15 cellular contexts compared by ENCODE assay signal in the genomic region with DNA sequence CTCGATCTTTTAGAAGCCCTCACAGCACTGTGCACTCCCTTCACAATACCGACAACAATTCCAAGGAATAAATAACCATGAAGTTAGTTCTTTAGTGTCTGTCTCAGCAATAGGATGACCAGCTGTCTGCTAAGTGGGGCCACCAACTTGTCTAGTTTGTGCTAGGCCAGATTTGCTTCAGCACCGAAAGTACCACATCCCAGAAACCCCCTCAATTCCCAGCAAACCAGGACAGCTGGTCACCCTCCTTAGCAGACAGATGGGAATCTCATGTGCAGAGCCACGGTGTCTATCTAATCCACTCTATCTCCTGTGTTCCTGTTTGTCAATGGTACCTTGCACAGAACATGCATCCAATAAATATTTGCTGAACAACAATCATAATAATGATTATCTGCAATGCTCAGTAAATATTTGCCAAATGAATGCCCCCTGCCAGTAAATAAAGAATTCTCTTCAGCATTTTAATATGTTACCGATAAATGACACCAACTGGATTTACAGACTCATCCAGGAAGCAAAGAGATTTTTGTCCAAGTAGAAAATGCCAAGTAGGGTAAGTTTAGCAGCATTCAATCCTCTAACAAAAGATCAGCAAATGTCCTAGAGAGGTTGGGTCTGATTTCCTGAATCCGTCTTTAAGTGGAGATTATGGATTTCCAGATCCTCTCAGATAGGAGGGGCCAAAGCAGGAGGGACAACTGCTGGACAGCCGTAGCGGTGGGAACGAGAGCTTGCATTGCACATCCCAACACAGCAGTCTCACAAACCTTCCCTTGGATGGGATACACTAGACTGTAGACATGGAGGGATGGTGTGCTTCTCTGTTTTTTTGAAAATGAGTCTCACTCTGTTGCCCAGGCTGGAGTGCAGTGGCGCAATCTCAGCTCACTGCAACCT.
"Had no signal": no experiment of that assay in that cellular context is flagged by ENCODE, and none has a peak within 500 bp of the region (broad histone marks: within the 10 kb centered on the region; RNA-seq: fewer than 3 reads in every experiment).

No MANE protein-coding gene starts in this region.

- H3K36me3 ChIP-seq: cardiac muscle cell, pancreas, tibial artery had no signal

- H3K4me1 Mint-ChIP-seq: activated CD4-positive, alpha-beta T cell treated with anti-CD3 and anti-CD28 coated beads for 36 hours; stimulated activated effector memory CD8-positive, alpha-beta T cell treated with anti-CD3 and anti-CD28 coated beads, Interleukin-12 subunit alpha, Interleukin-12 subunit beta, amount 100 ng/mL, for 72 hours had no signal

- H3K9me3 Mint-ChIP-seq: activated naive CD8-positive, alpha-beta T cell treated with anti-CD3 and anti-CD28 coated beads, Interleukin-2, amount 50 U/mL, for 24 hours; activated T-helper 1 cell treated with anti-CD3 and anti-CD28 coated beads, Interleukin-12 subunit alpha, Interleukin-12 subunit beta, Interleukin-2, Interleukin-4 antibody, amounts not matched to agents 30 ng/mL and 10 ng/mL and 1 ng/mL, durations not matched to agents 14 hours and 24 hours and 36 hours; stimulated activated effector memory CD8-positive, alpha-beta T cell treated with anti-CD3 and anti-CD28 coated beads, Interleukin-12 subunit alpha, Interleukin-12 subunit beta, amount 100 ng/mL, for 72 hours had no signal

- H3K4me3 ChIP-seq: cardiac muscle cell, pancreas, tibial artery had no signal

- H3K4me1 ChIP-seq: pancreas, tibial artery had no signal

- H3K9me3 ChIP-seq: pancreas, tibial artery had no signal

- H3K27me3 ChIP-seq: cardiac muscle cell, pancreas, tibial artery had no signal

- H3K4me3 Mint-ChIP-seq: activated CD4-positive, alpha-beta T cell treated with anti-CD3 and anti-CD28 coated beads for 36 hours; activated CD8-positive, alpha-beta T cell treated with anti-CD3 and anti-CD28 coated beads, Interleukin-2, amount 10 ng/mL, durations not matched to agents 7 days and 5 days; activated naive CD8-positive, alpha-beta T cell treated with anti-CD3 and anti-CD28 coated beads, Interleukin-2, amount 50 U/mL, for 24 hours; activated T-helper 1 cell treated with anti-CD3 and anti-CD28 coated beads, Interleukin-12 subunit alpha, Interleukin-12 subunit beta, Interleukin-2, Interleukin-4 antibody, amounts not matched to agents 30 ng/mL and 10 ng/mL and 1 ng/mL, durations not matched to agents 14 hours and 24 hours and 36 hours; stimulated activated effector memory CD8-positive, alpha-beta T cell treated with anti-CD3 and anti-CD28 coated beads, Interleukin-12 subunit alpha, Interleukin-12 subunit beta, amount 100 ng/mL, for 72 hours had no signal

- H3K36me3 Mint-ChIP-seq: stimulated activated effector memory CD8-positive, alpha-beta T cell treated with anti-CD3 and anti-CD28 coated beads, Interleukin-12 subunit alpha, Interleukin-12 subunit beta, amount 100 ng/mL, for 72 hours had no signal

- FAIRE-seq: endometrium, pancreas had no signal

- DNase-seq: activated CD4-positive, alpha-beta T cell treated with anti-CD3 and anti-CD28 coated beads for 36 hours; activated CD8-positive, alpha-beta memory T cell treated with anti-CD3 and anti-CD28 coated beads, Interleukin-2, amount 50 U/mL, for 48 hours; activated CD8-positive, alpha-beta T cell treated with anti-CD3 and anti-CD28 coated beads, Interleukin-2, amount 10 ng/mL, durations not matched to agents 7 days and 5 days; activated naive CD4-positive, alpha-beta T cell; activated naive CD8-positive, alpha-beta T cell treated with anti-CD3 and anti-CD28 coated beads, Interleukin-2, amount 50 U/mL, for 24 hours; mammary epithelial cell; pancreas; retina; tibial artery had no signal

- H3K27ac Mint-ChIP-seq: activated CD4-positive, alpha-beta T cell treated with anti-CD3 and anti-CD28 coated beads for 36 hours; activated CD8-positive, alpha-beta T cell treated with anti-CD3 and anti-CD28 coated beads, Interleukin-2, amount 10 ng/mL, durations not matched to agents 7 days and 5 days; activated naive CD8-positive, alpha-beta T cell treated with anti-CD3 and anti-CD28 coated beads, Interleukin-2, amount 50 U/mL, for 24 hours; activated T-helper 1 cell treated with anti-CD3 and anti-CD28 coated beads, Interleukin-12 subunit alpha, Interleukin-12 subunit beta, Interleukin-2, Interleukin-4 antibody, amounts not matched to agents 30 ng/mL and 10 ng/mL and 1 ng/mL, durations not matched to agents 14 hours and 24 hours and 36 hours; stimulated activated effector memory CD8-positive, alpha-beta T cell treated with anti-CD3 and anti-CD28 coated beads, Interleukin-12 subunit alpha, Interleukin-12 subunit beta, amount 100 ng/mL, for 72 hours had no signal

- H3K27ac ChIP-seq: cardiac muscle cell, pancreas, tibial artery had no signal

- ATAC-seq: activated CD4-positive, alpha-beta T cell treated with anti-CD3 and anti-CD28 coated beads for 36 hours; activated CD8-positive, alpha-beta T cell treated with anti-CD3 and anti-CD28 coated beads, Interleukin-2, amount 10 ng/mL, durations not matched to agents 7 days and 5 days; activated naive CD8-positive, alpha-beta T cell treated with anti-CD3 and anti-CD28 coated beads, Interleukin-2, amount 50 U/mL, for 24 hours; esophagus mucosa; left lobe of liver; pancreas; stimulated activated effector memory CD8-positive, alpha-beta T cell treated with anti-CD3 and anti-CD28 coated beads, Interleukin-12 subunit alpha, Interleukin-12 subunit beta, amount 100 ng/mL, for 72 hours had no signal
